8 cellular contexts compared by ENCODE assay signal in the genomic region with DNA sequence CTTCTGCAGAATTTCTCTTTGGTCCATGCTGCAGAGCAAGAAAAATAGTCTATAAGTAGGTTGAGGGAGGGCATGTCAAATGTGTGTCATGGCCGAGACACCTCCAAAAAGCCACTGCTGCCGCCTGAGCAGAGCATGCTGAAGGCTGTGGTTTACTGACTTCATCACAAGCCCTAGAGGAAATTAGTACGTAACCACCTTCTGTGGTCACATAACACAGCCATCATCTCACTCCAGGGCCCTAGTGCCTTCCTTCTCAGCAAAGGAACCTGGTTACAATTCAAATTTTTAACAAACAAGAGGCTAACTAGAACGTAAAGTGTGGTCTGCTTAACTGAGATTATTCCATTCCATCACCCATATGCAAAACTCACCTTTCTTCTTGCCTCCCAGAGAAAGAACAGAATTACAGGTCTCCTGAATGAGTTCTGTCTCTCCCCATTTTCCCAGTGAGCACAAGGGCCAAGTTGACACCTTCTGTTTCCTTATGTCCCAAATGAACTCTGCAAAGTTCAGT. TPM values are rescaled to one million over a fixed set of nuclear protein-coding genes. Genes with fewer than 3 reads are reported as not detected.
DNase-seq lines count a peak whose midpoint lies in the region; ATAC-seq and TF ChIP-seq lines count a peak whose summit lies in the region.

A gene (minus strand): TSS at position 116 of the 517 bp plus-strand sequence.

- no peaks in the 10 kb centered on the region for H4K20me1 ChIP-seq in osteoblast (ENCODE audit: insufficient read depth, low read length)

- in situ Hi-C loops in KBM-7 (cut with MboI; ENCODE audit: low pct_unique_long_range_greater_than_20kb, low sequenced_read_pairs), result no loop called here

- no peaks in the 10 kb centered on the region for H3K9me3 ChIP-seq in osteoblast (ENCODE audit: low read depth, low read length)

- DNase-seq in CMK (ENCODE audit: low read depth) (peak; percentile 62), KBM-7 (peak; percentile 90), osteoblast (ENCODE audit: insufficient read length, low spot score, missing footprints) (no peak), occipital lobe (lab: John Stamatoyannopoulos, UW) (no peak)
- peak; percentile 87 for DNase-seq in activated CD4-positive, alpha-beta T cell treated with anti-CD3 and anti-CD28 coated beads for 48 hours
- DNase-seq in effector CD8-positive, alpha-beta T cell (lab: John Stamatoyannopoulos, UW), result peak; percentile 49

- H3K4me2 ChIP-seq in osteoblast (ENCODE audit: insufficient read depth, low read length), result peak within 1 kb of the TSS; percentile 64

- peak within 1 kb of the TSS; percentile 16 for H3K4me3 ChIP-seq in osteoblast (ENCODE audit: insufficient read depth, low read length)
- peak within 1 kb of the TSS; percentile 18 for H3K4me3 ChIP-seq in urinary bladder (ENCODE audit: low read depth, low read length)

- H3K27ac ChIP-seq in osteoblast (ENCODE audit: low read depth, low read length) (peak within 1 kb of the TSS; percentile 45), urinary bladder (ENCODE audit: low read depth) (no peak within 1 kb of the TSS)

- no peaks in the 10 kb centered on the region for H3K79me2 ChIP-seq in osteoblast (ENCODE audit: insufficient read depth, low read length)

- peak; percentile 90 for ATAC-seq in GM21528 (IDR thresholded peaks at IDR 0.05; ENCODE audit: low FRiP score, unreplicated experiment)

- 70% methylated on average over 4 of the region's 4 CpGs for WGBS in urinary bladder

- H3K36me3 ChIP-seq in osteoblast (ENCODE audit: insufficient read depth, low read length) (no peaks in the 10 kb centered on the region), urinary bladder (ENCODE audit: insufficient read depth) (peaks cover 1% of the 10 kb centered on the region)

- no peaks in the 10 kb centered on the region for H3K27me3 ChIP-seq in osteoblast (ENCODE audit: insufficient read depth, low read length)

- H3K4me1 ChIP-seq in osteoblast (ENCODE audit: insufficient read depth, low read length) (peaks cover 35% of the 10 kb centered on the region), urinary bladder (ENCODE audit: insufficient read depth) (no peaks in the 10 kb centered on the region)

- peak within 1 kb of the TSS; percentile 84 for H2AFZ ChIP-seq in osteoblast (ENCODE audit: low read length)

- TF ChIP-seq CTCF in osteoblast (IDR thresholded peaks at IDR 0.05; ENCODE audit: extremely low read depth, low read depth, low read length), result no peak

RNA-seq across cellular contexts. Expression of the gene that starts here (rescaled TPM):
- total RNA-seq in osteoblast (1.1 and 1.8 TPM in 2 replicates), urinary bladder (2.3 TPM), occipital lobe (1.2 TPM)
- polyA plus RNA-seq in urinary bladder, result 1.2 TPM

Comparison
In these comparisons a context has a peak if more than half of its experiments do, and no peak if none do; other contexts are left out.
1. DNase-seq: peak in CMK (single experiment), KBM-7 (single experiment), activated CD4-positive, alpha-beta T cell treated with anti-CD3 and anti-CD28 coated beads for 48 hours (single experiment) and effector CD8-positive, alpha-beta T cell (single experiment); none in osteoblast (single experiment) and occipital lobe (single experiment).